In genomic region chr5:141945511-141946024, GRCh38 we compare ENCODE assay signal across 18 cellular contexts. TPM values are rescaled to one million over a fixed set of nuclear protein-coding genes. Genes with fewer than 3 reads are reported as not detected.
DNase-seq lines count a peak whose midpoint lies in the region; ATAC-seq and TF ChIP-seq lines count a peak whose summit lies in the region.
"Had no signal": no experiment of that assay in that cellular context is flagged by ENCODE, and none has a peak within 500 bp of the region (broad histone marks: within the 10 kb centered on the region; RNA-seq: fewer than 3 reads in every experiment).

No MANE protein-coding gene starts in this region.

- no peaks in the 10 kb centered on the region for H3K9me3 Mint-ChIP-seq in endodermal cell
- no peaks in the 10 kb centered on the region for H3K9me3 Mint-ChIP-seq in activated T-helper 17 cell treated with anti-CD3 and anti-CD28 coated beads, Interleukin-2, amount 50 U/mL, for 72 hours
- H3K9me3 Mint-ChIP-seq: HFFc6 had no signal

- TF ChIP-seq CTCF in endodermal cell (conservative IDR thresholded peaks at IDR 0.05), result no peak
- TF ChIP-seq CTCF in spleen (IDR thresholded peaks at IDR 0.05 in 8 of 11, conservative IDR thresholded peaks at IDR 0.05 in 3 of 11), result no peak

- H3K27ac Mint-ChIP-seq in endodermal cell, result no peak overlapping the region
- H3K27ac Mint-ChIP-seq in activated T-helper 17 cell treated with anti-CD3 and anti-CD28 coated beads, Interleukin-2, amount 50 U/mL, for 72 hours, result no peak overlapping the region
- H3K27ac Mint-ChIP-seq: HFFc6 had no signal

- H3K27me3 Mint-ChIP-seq in endodermal cell (ENCODE audit: insufficient read depth), result peaks cover 3% of the 10 kb centered on the region
- H3K27me3 Mint-ChIP-seq in activated T-helper 17 cell treated with anti-CD3 and anti-CD28 coated beads, Interleukin-2, amount 50 U/mL, for 72 hours, result no peaks in the 10 kb centered on the region

- peaks cover under 1% of the 10 kb centered on the region for H3K36me3 Mint-ChIP-seq in endodermal cell (ENCODE audit: low read depth)
- H3K36me3 Mint-ChIP-seq in activated T-helper 17 cell treated with anti-CD3 and anti-CD28 coated beads, Interleukin-2, amount 50 U/mL, for 72 hours (ENCODE audit: low read depth), result no peaks in the 10 kb centered on the region

- ATAC-seq in activated T-helper 17 cell treated with anti-CD3 and anti-CD28 coated beads, Interleukin-2, amount 50 U/mL, for 72 hours (replicated peaks), result no peak

- H3K4me1 ChIP-seq in endodermal cell (ENCODE audit: control insufficient read depth, insufficient read depth, low read length), result no peaks in the 10 kb centered on the region
- peaks cover 17 to 98% (median 66%) of the 10 kb centered on the region in 6 donors for H3K4me1 ChIP-seq in spleen

- DNase-seq in SK-N-DZ (ENCODE audit: low spot score) (peak; percentile 51), endodermal cell (peak; percentile 69), left kidney (ENCODE audit: low read depth, low spot score) (peak; percentile 76), spleen (peak; percentile 86), KBM-7 (no peak)
- DNase-seq in stimulated activated CD4-positive, alpha-beta T cell treated with anti-CD3 and anti-CD28 coated beads, Interleukin-2, amount 100 ng/mL, for 48 hours, result no peak
- DNase-seq: activated CD8-positive, alpha-beta memory T cell treated with anti-CD3 and anti-CD28 coated beads for 24 hours; activated naive CD4-positive, alpha-beta T cell treated with anti-CD3 and anti-CD28 coated beads, Interleukin-2, amount 50 U/mL, for 16 hours; colonic mucosa; HFFc6; kidney glomerular epithelial cell; NCI-H1092 treated with DMSO at 0.1 percent for 48 hours; posterior cingulate gyrus; stimulated activated CD4-positive, alpha-beta T cell treated with anti-CD3 and anti-CD28 coated beads, Interleukin-4, amount 100 ng/mL, for 4 hours; stimulated activated naive CD4-positive, alpha-beta T cell had no signal

- H3K4me3 Mint-ChIP-seq in endodermal cell, result no peak overlapping the region
- H3K4me3 Mint-ChIP-seq in activated T-helper 17 cell treated with anti-CD3 and anti-CD28 coated beads, Interleukin-2, amount 50 U/mL, for 72 hours, result no peak overlapping the region
- H3K4me3 Mint-ChIP-seq: HFFc6 had no signal

- H3K27me3 ChIP-seq in endodermal cell (ENCODE audit: control insufficient read depth, insufficient read depth, low read length, poor library complexity, severe bottlenecking), result no peaks in the 10 kb centered on the region
- no peaks in the 10 kb centered on the region for H3K27me3 ChIP-seq in spleen (replicated peaks in 1 of 7)
- H3K27me3 ChIP-seq: colonic mucosa, Peyer's patch had no signal

- H3K36me3 ChIP-seq in endodermal cell (ENCODE audit: control insufficient read depth, insufficient read depth, low read length), result peaks cover 4% of the 10 kb centered on the region
- H3K36me3 ChIP-seq in spleen, result peaks cover 0 to 54% (median 5%) of the 10 kb centered on the region in 6 donors
- H3K36me3 ChIP-seq: colonic mucosa, Peyer's patch had no signal

- peaks cover 4% of the 10 kb centered on the region for H3K4me1 Mint-ChIP-seq in endodermal cell
- H3K4me1 Mint-ChIP-seq in activated T-helper 17 cell treated with anti-CD3 and anti-CD28 coated beads, Interleukin-2, amount 50 U/mL, for 72 hours, result peaks cover 5% of the 10 kb centered on the region

- in situ Hi-C loops in KBM-7 (cut with MboI; ENCODE audit: low pct_unique_long_range_greater_than_20kb, low sequenced_read_pairs), result no loop called here

- H3K27ac ChIP-seq in endodermal cell (ENCODE audit: low read depth, low read length) (peak overlapping the region; percentile 60), spleen (peak overlapping the region in 5 of 8 donors; percentile 29 to 69 (median 57))
- H3K27ac ChIP-seq: C4-2B, colonic mucosa, Peyer's patch had no signal

- TF ChIP-seq POLR2A in spleen (IDR thresholded peaks at IDR 0.05), result no peak

- intact Hi-C loops in spleen (cut with DNase I; ENCODE audit: low total_unique reads), result no loop called here

- no peak overlapping the region for H3K9ac ChIP-seq in endodermal cell (ENCODE audit: extremely low read depth, low read length, poor library complexity, severe bottlenecking)

- no peak overlapping the region for H3K4me3 ChIP-seq in endodermal cell (ENCODE audit: low read length)
- no peak overlapping the region for H3K4me3 ChIP-seq in spleen
- H3K4me3 ChIP-seq: colonic mucosa, Peyer's patch had no signal

- 78 to 80% methylated on average over 12 to 25 of the region's 25 CpGs for WGBS in endodermal cell (ENCODE audit: insufficient coverage in 1 of 2, insufficient read length in 1 of 2), 2 experiments
- 53 to 70% (median 59%) methylated on average over 22 to 25 of the region's 25 CpGs for whole genome bisulfite sequencing in spleen, 5 donors

- H3K9me3 ChIP-seq in endodermal cell (ENCODE audit: control insufficient read depth, low read length) (no peaks in the 10 kb centered on the region), spleen (no peaks in the 10 kb centered on the region)
- H3K9me3 ChIP-seq: colonic mucosa, Peyer's patch had no signal

RNA-seq across cellular contexts. Expression of gene PCDH12, which starts 12.4 kb away (rescaled TPM):
- 0.03 TPM in 1 of 2 replicates, not detected in the other for polyA plus RNA-seq in SK-N-DZ (2014; cell fraction: cytosol; rRNA removed)
- 0.04 TPM in 1 of 2 replicates, not detected in the other for polyA plus RNA-seq in SK-N-DZ (2014; cell fraction: nucleus; rRNA removed)
- total RNA-seq in endodermal cell, result not detected
- 0.04 TPM for polyA plus RNA-seq in endodermal cell (2013, experiment 1 of 2)
- polyA plus RNA-seq in endodermal cell (2013, experiment 2 of 2), result 0.17 TPM
- total RNA-seq in spleen, result 10 to 100 TPM; 21.3 to 72.0 (median 39.5) TPM
- 1 to 10 TPM; 2.1 to 5.2 (median 3.4) TPM for polyA plus RNA-seq in spleen
- total RNA-seq in activated T-helper 17 cell treated with anti-CD3 and anti-CD28 coated beads, Interleukin-2, amount 50 U/mL, for 72 hours, result 1 to 10 TPM in 1 of 2 donors, under 1 TPM in 1; 0.54 to 4.3 TPM

RNA-seq across cellular contexts. Expression of gene DELE1, which starts 21.9 kb away (rescaled TPM):
- 88.5 and 96.7 TPM in 2 replicates for polyA plus RNA-seq in SK-N-DZ (2014; cell fraction: cytosol; rRNA removed)
- 283 and 313 TPM in 2 replicates for polyA plus RNA-seq in SK-N-DZ (2014; cell fraction: nucleus; rRNA removed)
- 10 to 100 TPM; 66.5 to 71.4 TPM for total RNA-seq in endodermal cell
- 74.8 TPM for polyA plus RNA-seq in endodermal cell (2013, experiment 1 of 2)
- 65.1 TPM for polyA plus RNA-seq in endodermal cell (2013, experiment 2 of 2)
- total RNA-seq in spleen, result 100 to 1,000 TPM; 101 to 194 (median 149) TPM
- 10 to 100 TPM; 36.1 to 83.3 (median 69.7) TPM for polyA plus RNA-seq in spleen
- total RNA-seq in activated T-helper 17 cell treated with anti-CD3 and anti-CD28 coated beads, Interleukin-2, amount 50 U/mL, for 72 hours, result 10 to 100 TPM; 80.4 to 82.8 TPM

RNA-seq across cellular contexts. Expression of gene RNF14, which starts 23.3 kb away (rescaled TPM):
- 26.3 and 31.2 TPM in 2 replicates for polyA plus RNA-seq in SK-N-DZ (2014; cell fraction: cytosol; rRNA removed)
- polyA plus RNA-seq in SK-N-DZ (2014; cell fraction: nucleus; rRNA removed), result 17.5 and 22.5 TPM in 2 replicates
- total RNA-seq in endodermal cell (10 to 100 TPM; 27.5 to 33.0 TPM), spleen (10 to 100 TPM; 42.5 to 60.2 (median 45.8) TPM)
- polyA plus RNA-seq in endodermal cell (2013, experiment 1 of 2), result 33.7 TPM
- polyA plus RNA-seq in endodermal cell (2013, experiment 2 of 2), result 31.9 TPM
- 10 to 100 TPM; 13.6 to 24.3 (median 21.8) TPM for polyA plus RNA-seq in spleen
- total RNA-seq in activated T-helper 17 cell treated with anti-CD3 and anti-CD28 coated beads, Interleukin-2, amount 50 U/mL, for 72 hours, result 10 to 100 TPM; 28.4 to 30.8 TPM

Comparison
In these comparisons a context has a peak if more than half of its experiments do, and no peak if none do; other contexts are left out.
1. DNase-seq: peak in SK-N-DZ (single experiment), endodermal cell (single experiment), left kidney (single experiment) and spleen (single experiment); none in stimulated activated CD4-positive, alpha-beta T cell treated with anti-CD3 and anti-CD28 coated beads, Interleukin-2, amount 100 ng/mL, for 48 hours (0 of 2) and KBM-7 (single experiment).
2. RNA of gene PCDH12, which starts 12.4 kb away (total RNA-seq): 21.3 to 72.0 TPM in spleen; 0.54 to 4.3 TPM in activated T-helper 17 cell treated with anti-CD3 and anti-CD28 coated beads, Interleukin-2, amount 50 U/mL, for 72 hours and not detected in endodermal cell; every median in the first group is over 4 times any median in the second.